ENCODE assay signal across 14 cellular contexts in genomic region chr14:32426028-32426427, GRCh38.
"Had no signal": no experiment of that assay in that cellular context is flagged by ENCODE, and none has a peak within 500 bp of the region (broad histone marks: within the 10 kb centered on the region; RNA-seq: fewer than 3 reads in every experiment).

No MANE protein-coding gene starts in this region.

- H3K4me3 Mint-ChIP-seq: neural progenitor cell had no signal

- H3K9me3 ChIP-seq: ovary, thoracic aorta had no signal

- H3K27ac ChIP-seq: foreskin keratinocyte, neural progenitor cell, ovary, thoracic aorta had no signal

- H3K36me3 ChIP-seq: neural progenitor cell, ovary, stomach, thoracic aorta had no signal

- H3K4me3 ChIP-seq: neural progenitor cell, ovary, stomach, thoracic aorta had no signal

- DNase-seq: activated CD4-positive, alpha-beta T cell treated with anti-CD3 and anti-CD28 coated beads, Interleukin-2, amount 50 U/mL, for 4 hours; activated CD4-positive, CD25-positive, alpha-beta regulatory T cell treated with anti-CD3 and anti-CD28 coated beads, Interleukin-2, amount 50 U/mL, for 72 hours; activated naive CD4-positive, alpha-beta T cell treated with Interleukin-2 at 50 U/mL for 16 hours; activated T-cell treated with anti-CD3 and anti-CD28 coated beads for 4 hours; anterior cingulate cortex; effector CD8-positive, alpha-beta T cell; foreskin keratinocyte; kidney glomerular epithelial cell; ovary; stimulated activated CD4-positive, alpha-beta T cell treated with anti-CD3 and anti-CD28 coated beads, Interleukin-1b, Interleukin-23, amount 100 ng/mL, for 48 hours; stomach; T1000 had no signal

- H3K27me3 ChIP-seq: foreskin keratinocyte, neural progenitor cell, ovary, stomach had no signal

- ATAC-seq: foreskin keratinocyte had no signal
